In the genomic region with DNA sequence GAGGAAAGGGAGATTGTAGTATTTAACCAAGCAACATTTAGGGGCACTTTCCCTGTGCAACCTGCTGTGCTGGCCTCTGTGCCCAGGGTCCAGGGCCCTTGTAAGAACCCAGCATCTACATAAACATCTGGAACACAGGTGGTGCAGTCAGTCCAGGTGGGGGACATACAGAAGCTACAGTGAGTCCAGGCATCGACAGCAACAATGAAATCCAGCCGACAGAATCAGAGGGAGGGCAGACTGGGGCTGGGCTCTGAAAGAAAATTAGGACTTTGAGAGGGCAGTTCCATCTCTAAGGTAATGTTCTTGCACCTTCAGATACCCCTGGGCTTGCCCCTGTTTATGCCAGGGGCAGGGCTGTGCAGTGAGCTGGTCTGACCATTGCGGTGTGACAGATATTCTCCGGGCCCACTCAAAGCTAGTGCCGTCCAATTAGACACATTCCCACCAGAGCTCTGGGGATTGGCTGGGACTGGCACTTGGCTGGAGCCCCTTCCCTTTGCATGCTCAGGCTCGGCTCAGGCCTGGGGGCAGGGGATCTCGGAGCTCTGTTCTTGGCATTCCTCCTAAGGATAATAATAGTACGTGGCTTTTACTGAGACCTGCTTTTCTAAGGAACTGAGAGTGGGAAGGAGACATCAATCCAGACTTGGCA, we compare ENCODE assay signal across 13 cellular contexts. TPM values are rescaled to one million over a fixed set of nuclear protein-coding genes. Genes with fewer than 3 reads are reported as not detected.
DNase-seq lines count a peak whose midpoint lies in the region; ATAC-seq and TF ChIP-seq lines count a peak whose summit lies in the region.
"Had no signal": no experiment of that assay in that cellular context is flagged by ENCODE, and none has a peak within 500 bp of the region (broad histone marks: within the 10 kb centered on the region; RNA-seq: fewer than 3 reads in every experiment).

No MANE protein-coding gene starts in this region.

- TF ChIP-seq CTCF in AG04450 (IDR thresholded peaks at IDR 0.05; ENCODE audit: low read depth, low read length) (no peak), Peyer's patch (IDR thresholded peaks at IDR 0.05) (no peak)

- H3K27me3 ChIP-seq in AG04450 (ENCODE audit: control insufficient read depth, insufficient read depth, low read length) = no peaks in the 10 kb centered on the region
- H3K27me3 ChIP-seq in Peyer's patch = no peaks in the 10 kb centered on the region
- H3K27me3 ChIP-seq in effector memory CD4-positive, alpha-beta T cell (replicated peaks; ENCODE audit: control insufficient read depth, insufficient read depth, low read length, poor library complexity, severe bottlenecking) = no peaks in the 10 kb centered on the region

- H3K9me3 Mint-ChIP-seq in natural killer cell treated with Interleukin-12 subunit alpha and Interleukin-12 subunit beta and Interleukin-15 and Interleukin-18, amount 100 ng/mL, for 72 hours = no peaks in the 10 kb centered on the region
- H3K9me3 Mint-ChIP-seq: dendritic cell treated with granulocyte-macrophage colony-stimulating factor and Interleukin-4, amounts not matched to agents 40 ng/mL and 50 ng/mL, for 4 days had no signal

- no peak for ATAC-seq in natural killer cell treated with Interleukin-12 subunit alpha and Interleukin-12 subunit beta and Interleukin-15 and Interleukin-18, amount 100 ng/mL, for 72 hours
- ATAC-seq: HepG2 had no signal

- peak overlapping the region; percentile 81 to 100 for H3K27ac Mint-ChIP-seq in natural killer cell treated with Interleukin-12 subunit alpha and Interleukin-12 subunit beta and Interleukin-15 and Interleukin-18, amount 100 ng/mL, for 72 hours
- H3K27ac Mint-ChIP-seq: dendritic cell treated with granulocyte-macrophage colony-stimulating factor and Interleukin-4, amounts not matched to agents 40 ng/mL and 50 ng/mL, for 4 days had no signal

- no peak for DNase-seq in AG04450 (ENCODE audit: low read depth, low spot score)
- peak in 1 of 3 donors; percentile 14 for DNase-seq in Peyer's patch
- DNase-seq in effector memory CD4-positive, alpha-beta T cell = no peak
- DNase-seq in natural killer cell treated with Interleukin-12 subunit alpha and Interleukin-12 subunit beta and Interleukin-15 and Interleukin-18, amount 100 ng/mL, for 72 hours (ENCODE audit: low spot score) = no peak
- no peak for DNase-seq in stimulated activated CD4-positive, alpha-beta T cell treated with anti-CD3 and anti-CD28 coated beads, Interleukin-15, amount 100 ng/mL, for 24 hours
- DNase-seq in NCI-H1436 treated with DMSO at 0.1 percent for 48 hours (lab: John Stamatoyannopoulos, UW) = no peak
- DNase-seq in Ammon's horn (ENCODE audit: low spot score) = no peak
- DNase-seq in NCI-H774 (lab: John Stamatoyannopoulos, UW) = no peak
- DNase-seq: GOT3, NCI-H1694 had no signal

- H3K36me3 Mint-ChIP-seq in natural killer cell treated with Interleukin-12 subunit alpha and Interleukin-12 subunit beta and Interleukin-15 and Interleukin-18, amount 100 ng/mL, for 72 hours = peaks cover 30% of the 10 kb centered on the region

- no peak for TF ChIP-seq POLR2A in Peyer's patch (IDR thresholded peaks at IDR 0.05)

- no peaks in the 10 kb centered on the region for H3K36me3 ChIP-seq in Peyer's patch
- H3K36me3 ChIP-seq in effector memory CD4-positive, alpha-beta T cell (ENCODE audit: control insufficient read depth, insufficient read depth, low read length) = peaks cover 16% of the 10 kb centered on the region
- H3K36me3 ChIP-seq: prostate gland had no signal

- H3K9me3 ChIP-seq in AG04450 (ENCODE audit: control insufficient read depth, insufficient read depth, low read length) (no peaks in the 10 kb centered on the region; the same call in 1 of the 2 replicates), Peyer's patch (no peaks in the 10 kb centered on the region)
- H3K9me3 ChIP-seq in effector memory CD4-positive, alpha-beta T cell (ENCODE audit: control insufficient read depth, low read length) = no peaks in the 10 kb centered on the region
- H3K9me3 ChIP-seq: prostate gland had no signal

- H3K27ac ChIP-seq in AG04450 (ENCODE audit: low read depth, low read length) (peak overlapping the region; percentile 31), Peyer's patch (peak overlapping the region in 3 of 4 donors; percentile 15 to 100 (median 53))
- H3K27ac ChIP-seq in effector memory CD4-positive, alpha-beta T cell (ENCODE audit: insufficient read depth, low read length, poor library complexity, severe bottlenecking) = peak overlapping the region; percentile 93
- H3K27ac ChIP-seq: prostate gland had no signal

- CTCF ChIA-PET in AG04450 (lab: Charles Lee) = interaction anchor here (0.7 to 4.1 kb wide), 3 partner anchors 28 to 475 kb away, joined by 3 to 23 read pairs (median 6); no protein-coding TSS in a partner anchor

- H3K4me3 Mint-ChIP-seq in natural killer cell treated with Interleukin-12 subunit alpha and Interleukin-12 subunit beta and Interleukin-15 and Interleukin-18, amount 100 ng/mL, for 72 hours = peak overlapping the region; percentile 95
- H3K4me3 Mint-ChIP-seq: dendritic cell treated with granulocyte-macrophage colony-stimulating factor and Interleukin-4, amounts not matched to agents 40 ng/mL and 50 ng/mL, for 4 days had no signal

- H3K4me1 ChIP-seq in Peyer's patch = peaks cover 0 to 37% (median 17%) of the 10 kb centered on the region in 4 donors
- peaks cover 82% of the 10 kb centered on the region for H3K4me1 ChIP-seq in effector memory CD4-positive, alpha-beta T cell (ENCODE audit: control insufficient read depth, insufficient read depth, low read length, poor library complexity, severe bottlenecking)
- H3K4me1 ChIP-seq: prostate gland had no signal

- H3K4me3 ChIP-seq in AG04450 (ENCODE audit: low read depth, low read length) (peak overlapping the region; percentile 40), Peyer's patch (no peak overlapping the region)
- H3K4me3 ChIP-seq in effector memory CD4-positive, alpha-beta T cell (ENCODE audit: insufficient read depth, low read depth, low read length, poor library complexity, severe bottlenecking) = no peak overlapping the region
- H3K4me3 ChIP-seq: prostate gland had no signal

- no peaks in the 10 kb centered on the region for H3K27me3 Mint-ChIP-seq in natural killer cell treated with Interleukin-12 subunit alpha and Interleukin-12 subunit beta and Interleukin-15 and Interleukin-18, amount 100 ng/mL, for 72 hours

- peaks cover 70 to 71% of the 10 kb centered on the region in 2 donors for H3K4me1 Mint-ChIP-seq in natural killer cell treated with Interleukin-12 subunit alpha and Interleukin-12 subunit beta and Interleukin-15 and Interleukin-18, amount 100 ng/mL, for 72 hours (ENCODE audit: low read depth in 2 of 2)

- POLR2A ChIA-PET in AG04450 (lab: Yijun Ruan, JAX) = interaction anchor here (0.6 to 1.3 kb wide), 4 partner anchors 11 to 209 kb away, joined by 3 to 13 read pairs (median 3); no protein-coding TSS in a partner anchor

RNA-seq across cellular contexts. Expression of a gene that starts 5.4 kb away (rescaled TPM):
- polyA plus RNA-seq in AG04450 (2011; rRNA removed) = 381 and 463 TPM in 2 replicates
- 582 and 710 TPM in 2 replicates for polyA minus RNA-seq in AG04450 (2011; rRNA and poly(A)+ RNA removed)
- total RNA-seq in Peyer's patch = 10 to 100 TPM; 10.9 to 44.6 (median 14.8) TPM
- 1,000 to 10,000 TPM in 1 of 2 donors, 100 to 1,000 TPM in 1; 206 to 1,155 TPM for total RNA-seq in natural killer cell treated with Interleukin-12 subunit alpha and Interleukin-12 subunit beta and Interleukin-15 and Interleukin-18, amount 100 ng/mL, for 72 hours

Comparison
In these comparisons a context has a peak if more than half of its experiments do, and no peak if none do; other contexts are left out.
1. H3K27ac ChIP-seq: peak in every context shown above with its lines; median percentile 93 in effector memory CD4-positive, alpha-beta T cell; 53 in Peyer's patch; 31 in AG04450.
2. RNA of a gene that starts 5.4 kb away (total RNA-seq): 206 to 1,155 TPM in natural killer cell treated with Interleukin-12 subunit alpha and Interleukin-12 subunit beta and Interleukin-15 and Interleukin-18, amount 100 ng/mL, for 72 hours; 10.9 to 44.6 TPM in Peyer's patch; every median in the first group is over 4 times any median in the second.